Comparison of ENCODE assay signal across 8 cellular contexts in genomic region chr1:181104042-181104789, GRCh38. TPM values are rescaled to one million over a fixed set of nuclear protein-coding genes. Genes with fewer than 3 reads are reported as not detected.
DNase-seq lines count a peak whose midpoint lies in the region; ATAC-seq and TF ChIP-seq lines count a peak whose summit lies in the region.

No MANE protein-coding gene starts in this region.

- H4K20me1 ChIP-seq in DOHH2 (ENCODE audit: control insufficient read depth, insufficient read depth, low read depth, low read length): no peaks in the 10 kb centered on the region

- H3K9ac ChIP-seq in stomach smooth muscle (ENCODE audit: low read length in 2 of 2): peak overlapping the region; percentile 74 to 75

- H3K9me3 ChIP-seq in DOHH2 (ENCODE audit: control insufficient read depth, insufficient read depth, low read length) (no peaks in the 10 kb centered on the region), iPS-18c (ENCODE audit: control insufficient read depth, insufficient read depth, low read length) (no peaks in the 10 kb centered on the region), stomach smooth muscle (ENCODE audit: control insufficient read depth in 2 of 2, low read length in 2 of 2) (no peaks in the 10 kb centered on the region)

- H3K4me2 ChIP-seq in DOHH2 (ENCODE audit: low read length): peak overlapping the region; percentile 97

- H3K4me1 Mint-ChIP-seq in activated naive CD8-positive, alpha-beta T cell treated with anti-CD3 and anti-CD28 coated beads, Interleukin-2, amount 10 ng/mL, durations not matched to agents 7 days and 5 days: peaks cover 67% of the 10 kb centered on the region

- peaks cover 39% of the 10 kb centered on the region for H3K4me1 ChIP-seq in DOHH2 (ENCODE audit: control insufficient read depth, low read length)
- H3K4me1 ChIP-seq in stomach smooth muscle (ENCODE audit: control insufficient read depth, insufficient read depth, low read length): peaks cover 23% of the 10 kb centered on the region

- no peaks in the 10 kb centered on the region for H3F3A ChIP-seq in DOHH2 (ENCODE audit: control insufficient read depth, insufficient read depth)

- no peaks in the 10 kb centered on the region for H3K79me2 ChIP-seq in DOHH2 (ENCODE audit: control insufficient read depth, low read length)

- POLR2A ChIA-PET in activated naive CD8-positive, alpha-beta T cell treated with anti-CD3 and anti-CD28 coated beads, Interleukin-2, amount 10 ng/mL, durations not matched to agents 7 days and 5 days (lab: Charles Lee): interaction anchor here (0.8 to 12.2 kb wide), 10 partner anchors 8 to 42 kb away, joined by 3 to 244 read pairs (median 10); partner anchors contain the start of gene IER5

- no peak for TF ChIP-seq CTCF in DOHH2 (IDR thresholded peaks at IDR 0.05; ENCODE audit: low read depth, low read length, poor library complexity, severe bottlenecking)

- peak overlapping the region; percentile 84 for H3K4me3 Mint-ChIP-seq in activated naive CD8-positive, alpha-beta T cell treated with anti-CD3 and anti-CD28 coated beads, Interleukin-2, amount 10 ng/mL, durations not matched to agents 7 days and 5 days

- H3K9me3 Mint-ChIP-seq in activated naive CD8-positive, alpha-beta T cell treated with anti-CD3 and anti-CD28 coated beads, Interleukin-2, amount 10 ng/mL, durations not matched to agents 7 days and 5 days: no peaks in the 10 kb centered on the region

- no peaks in the 10 kb centered on the region for H3K36me3 Mint-ChIP-seq in activated naive CD8-positive, alpha-beta T cell treated with anti-CD3 and anti-CD28 coated beads, Interleukin-2, amount 10 ng/mL, durations not matched to agents 7 days and 5 days

- peaks cover 25% of the 10 kb centered on the region for H3K27me3 Mint-ChIP-seq in activated naive CD8-positive, alpha-beta T cell treated with anti-CD3 and anti-CD28 coated beads, Interleukin-2, amount 10 ng/mL, durations not matched to agents 7 days and 5 days

- ATAC-seq in HG03159 (IDR thresholded peaks at IDR 0.05; ENCODE audit: unreplicated experiment) (peak; percentile 37), HG03095 (IDR thresholded peaks at IDR 0.05; ENCODE audit: unreplicated experiment) (no peak), GM21529 (IDR thresholded peaks at IDR 0.05; ENCODE audit: unreplicated experiment) (no peak)
- ATAC-seq in activated naive CD8-positive, alpha-beta T cell treated with anti-CD3 and anti-CD28 coated beads, Interleukin-2, amount 10 ng/mL, durations not matched to agents 7 days and 5 days (ENCODE audit: low read depth): no peak

- H3K27me3 ChIP-seq in DOHH2 (ENCODE audit: control insufficient read depth, low read length): peaks cover 42% of the 10 kb centered on the region
- H3K27me3 ChIP-seq in stomach smooth muscle (ENCODE audit: control insufficient read depth in 1 of 2, insufficient read depth in 2 of 2, low read length in 2 of 2): no peaks in the 10 kb centered on the region

- H3K27ac ChIP-seq in DOHH2 (ENCODE audit: low read depth, low read length): no peak overlapping the region
- H3K27ac ChIP-seq in stomach smooth muscle (ENCODE audit: low read length): peak overlapping the region; percentile 76

- peak overlapping the region; percentile 82 for H3K27ac Mint-ChIP-seq in activated naive CD8-positive, alpha-beta T cell treated with anti-CD3 and anti-CD28 coated beads, Interleukin-2, amount 10 ng/mL, durations not matched to agents 7 days and 5 days

- H3K4me3 ChIP-seq in DOHH2 (ENCODE audit: low read length): peak overlapping the region; percentile 78
- peak overlapping the region; percentile 57 for H3K4me3 ChIP-seq in iPS-18c (ENCODE audit: insufficient read depth, low read depth, low read length)
- H3K4me3 ChIP-seq in stomach smooth muscle (ENCODE audit: low read length in 2 of 2): peak overlapping the region; percentile 77 to 82

- no peaks in the 10 kb centered on the region for H3K9me2 ChIP-seq in DOHH2 (replicated peaks; ENCODE audit: control insufficient read depth, low read length)

- no peaks in the 10 kb centered on the region for H3K36me3 ChIP-seq in DOHH2 (ENCODE audit: control insufficient read depth, low read length)
- H3K36me3 ChIP-seq in stomach smooth muscle (ENCODE audit: control insufficient read depth in 2 of 2, insufficient read depth in 2 of 2, low read length in 2 of 2): no peaks in the 10 kb centered on the region

- DNase-seq in activated naive CD8-positive, alpha-beta T cell treated with anti-CD3 and anti-CD28 coated beads, Interleukin-2, amount 10 ng/mL, durations not matched to agents 7 days and 5 days: no peak
- no peak for DNase-seq in HuH-7.5 (ENCODE audit: low spot score)

RNA-seq across cellular contexts. Expression of gene IER5, which starts 15.7 kb away (rescaled TPM):
- total RNA-seq in activated naive CD8-positive, alpha-beta T cell treated with anti-CD3 and anti-CD28 coated beads, Interleukin-2, amount 10 ng/mL, durations not matched to agents 7 days and 5 days: 10 to 100 TPM; 36.6 to 36.8 TPM
